8 cellular contexts compared by ENCODE assay signal in the genomic region with DNA sequence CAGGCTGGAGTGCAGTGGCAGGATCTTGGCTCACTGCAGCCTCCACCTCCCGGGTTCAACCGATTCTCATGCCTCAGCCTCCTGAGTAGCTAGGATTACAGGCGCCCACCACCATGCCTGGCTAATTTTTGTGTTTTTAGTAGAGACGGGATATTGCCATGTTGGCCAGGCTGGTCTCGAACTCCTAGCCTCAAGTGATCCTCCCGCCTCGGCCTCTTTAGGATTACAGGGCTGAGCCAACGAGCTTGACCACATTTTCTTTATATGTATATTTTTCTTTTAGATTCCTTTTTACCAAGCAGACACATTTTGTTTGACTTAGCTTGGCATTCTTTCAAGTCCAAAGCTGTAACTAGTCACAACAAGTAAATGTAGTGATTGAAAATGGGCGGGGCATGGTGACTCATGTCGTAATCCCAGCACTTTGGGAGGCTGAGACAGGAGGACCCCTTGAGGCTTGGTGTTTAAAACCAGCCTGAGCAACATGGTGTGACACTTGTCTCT. TPM values are rescaled to one million over a fixed set of nuclear protein-coding genes. Genes with fewer than 3 reads are reported as not detected.
A peak's percentile ranks its signal among the peaks of the same experiment; 100 is the strongest.
DNase-seq lines count a peak whose midpoint lies in the region; ATAC-seq and TF ChIP-seq lines count a peak whose summit lies in the region.
"Not testable (repeated sequence)": the region's sequence is repeated elsewhere in the genome, so short reads cannot be mapped to it uniquely, and the experiment has no call there.

No MANE protein-coding gene starts in this region.

- DNase-seq in Caki2 (ENCODE audit: low read depth) (peak; percentile 91), HS-27A (ENCODE audit: low read depth) (peak; percentile 90), NCI-H446 (lab: John Stamatoyannopoulos, UW) (peak; percentile 8 to 46), SW480 (ENCODE audit: low spot score) (peak; percentile 66), adipocyte (ENCODE audit: low read depth) (peak; percentile 74)
- not testable (repeated sequence) for DNase-seq in esophagus squamous epithelium (lab: John Stamatoyannopoulos, UW); natural killer cell

- peaks cover 29 to 32% of the 10 kb centered on the region in 2 donors for H3K4me1 Mint-ChIP-seq in natural killer cell

- not testable (repeated sequence) for H3K36me3 ChIP-seq in adipocyte (ENCODE audit: control insufficient read depth, insufficient read depth, low read length, severe bottlenecking); esophagus squamous epithelium; thymus (ENCODE audit: control insufficient read depth, insufficient read depth)

- H3K36me3 Mint-ChIP-seq in natural killer cell = not testable (repeated sequence)

- intact Hi-C loops in esophagus squamous epithelium (cut with DNase I) = not testable (repeated sequence)
- intact Hi-C loops in natural killer cell (cut with micrococcal nuclease) = loop anchor here (5.0 kb wide), 1 partner anchor 37 kb away; no protein-coding TSS in a partner anchor

- 44 to 50% methylated on average over 10 of the region's 10 CpGs for WGBS in esophagus squamous epithelium, 2 donors
- WGBS in thymus = 91% methylated on average over 10 of the region's 10 CpGs

- not testable (repeated sequence) for H3K27me3 ChIP-seq in adipocyte (replicated peaks; ENCODE audit: control insufficient read depth, insufficient read depth, low read length); esophagus squamous epithelium; thymus (ENCODE audit: control insufficient read depth, insufficient read depth)

- H3K27ac ChIP-seq in esophagus squamous epithelium (peak overlapping the region in 3 of 4 donors; percentile 97 to 100 (median 100)), thymus (ENCODE audit: low read depth) (peak overlapping the region; percentile 44)

- H3K4me3 Mint-ChIP-seq in natural killer cell = peak overlapping the region; percentile 21

- H3K9ac ChIP-seq in adipocyte (ENCODE audit: low read length) = not testable (repeated sequence)

- TF ChIP-seq CTCF in esophagus squamous epithelium (IDR thresholded peaks at IDR 0.05); natural killer cell (IDR thresholded peaks at IDR 0.05): not testable (repeated sequence)

- in situ Hi-C loops in Caki2 (cut with HindIII; ENCODE audit: low pct_unique_long_range_greater_than_20kb, low sequenced_read_pairs) = not testable (repeated sequence)

- not testable (repeated sequence) for TF ChIP-seq POLR2A in esophagus squamous epithelium (IDR thresholded peaks at IDR 0.05)

- not testable (repeated sequence) for H3K9me3 Mint-ChIP-seq in natural killer cell

- H3K4me3 ChIP-seq in adipocyte (ENCODE audit: low read length); esophagus squamous epithelium; thymus (ENCODE audit: low read length): not testable (repeated sequence)

- H3K4me1 ChIP-seq in adipocyte (ENCODE audit: control insufficient read depth, insufficient read depth, low read length) = peaks cover 26% of the 10 kb centered on the region
- peaks cover 13 to 48% (median 17%) of the 10 kb centered on the region in 3 donors for H3K4me1 ChIP-seq in esophagus squamous epithelium
- not testable (repeated sequence) for H3K4me1 ChIP-seq in thymus (ENCODE audit: control insufficient read depth, insufficient read depth, low read length)

- not testable (repeated sequence) for H3K27me3 Mint-ChIP-seq in natural killer cell (ENCODE audit: low read depth in 2 of 2)

- not testable (repeated sequence) for ATAC-seq in natural killer cell

- H3K27ac Mint-ChIP-seq in natural killer cell = peak overlapping the region in 1 of 2 donors; percentile 98

- H3K9me3 ChIP-seq in adipocyte (ENCODE audit: control insufficient read depth, low read length); esophagus squamous epithelium; thymus (ENCODE audit: control insufficient read depth): not testable (repeated sequence)

RNA-seq across cellular contexts. Expression of gene MARF1, which starts 2.1 kb away (rescaled TPM):
- total RNA-seq in Caki2 (2014; rRNA removed; shearing (Covaris generic); ENCODE audit: low replicate concordance) = 1.7 and 3.5 TPM in 2 replicates
- total RNA-seq in esophagus squamous epithelium (10 to 100 TPM; 16.8 to 33.8 (median 19.2) TPM), natural killer cell (100 to 1,000 TPM; 127 to 149 (median 140) TPM)
- 33.7 TPM for polyA plus RNA-seq in thymus

RNA-seq across cellular contexts. Expression of gene NDE1, which starts 5.0 kb away (rescaled TPM):
- 50.5 and 73.2 TPM in 2 replicates for total RNA-seq in Caki2 (2014; rRNA removed; shearing (Covaris generic); ENCODE audit: low replicate concordance)
- 10 to 100 TPM; 22.4 to 40.6 (median 31.4) TPM for total RNA-seq in esophagus squamous epithelium
- total RNA-seq in natural killer cell = 100 to 1,000 TPM; 104 to 118 (median 114) TPM
- 25.1 TPM for polyA plus RNA-seq in thymus
